ENCODE assay signal across 8 cellular contexts in genomic region chr17:50346313-50347086, GRCh38. TPM values are rescaled to one million over a fixed set of nuclear protein-coding genes. Genes with fewer than 3 reads are reported as not detected.
A peak's percentile ranks its signal among the peaks of the same experiment; 100 is the strongest.
DNase-seq lines count a peak whose midpoint lies in the region; ATAC-seq and TF ChIP-seq lines count a peak whose summit lies in the region.

No MANE protein-coding gene starts in this region.

- H3K9me3 Mint-ChIP-seq in CD14-positive monocyte (no peaks in the 10 kb centered on the region), mesothelial cell of epicardium (no peaks in the 10 kb centered on the region)

- H3K9me3 ChIP-seq in WERI-Rb-1 (ENCODE audit: severe bottlenecking) (peaks cover 2% of the 10 kb centered on the region), duodenal mucosa (ENCODE audit: control insufficient read depth in 1 of 2, low read length in 2 of 2) (no peaks in the 10 kb centered on the region)

- H3K27me3 ChIP-seq in WERI-Rb-1 (ENCODE audit: insufficient read depth, low read depth, severe bottlenecking), result no peaks in the 10 kb centered on the region
- no peaks in the 10 kb centered on the region for H3K27me3 ChIP-seq in duodenal mucosa (ENCODE audit: control insufficient read depth in 1 of 2, insufficient read depth in 2 of 2, low read length in 2 of 2)

- H3K4me3 ChIP-seq in WERI-Rb-1 (ENCODE audit: low read depth, low read length), result peak overlapping the region; percentile 84
- H3K4me3 ChIP-seq in duodenal mucosa (ENCODE audit: low read depth in 1 of 2, low read length in 2 of 2), result peak overlapping the region; percentile 82 to 92

- peak overlapping the region; percentile 12 to 84 (median 46) for H3K27ac Mint-ChIP-seq in CD14-positive monocyte
- peak overlapping the region; percentile 72 for H3K27ac Mint-ChIP-seq in mesothelial cell of epicardium

- H3K27ac ChIP-seq in WERI-Rb-1, result peak overlapping the region; percentile 80
- no peak overlapping the region for H3K27ac ChIP-seq in duodenal mucosa (ENCODE audit: low read depth, low read length)

- peaks cover 3% of the 10 kb centered on the region; the same call in 1 of the 2 replicates for H3K36me3 ChIP-seq in WERI-Rb-1
- H3K36me3 ChIP-seq in duodenal mucosa (ENCODE audit: control insufficient read depth in 1 of 2, insufficient read depth in 2 of 2, low read length in 2 of 2), result no peaks in the 10 kb centered on the region

- ATAC-seq in GM19324 (IDR thresholded peaks at IDR 0.05; ENCODE audit: low FRiP score, unreplicated experiment) (peak; percentile 60), HG03354 (IDR thresholded peaks at IDR 0.05; ENCODE audit: poor library complexity, severe bottlenecking, unreplicated experiment) (peak; percentile 69)

- peak overlapping the region; percentile 71 to 74 for H3K9ac ChIP-seq in duodenal mucosa (ENCODE audit: low read depth in 1 of 2, low read length in 2 of 2)

- TF ChIP-seq CTCF in CD14-positive monocyte (IDR thresholded peaks at IDR 0.05) (no peak), WERI-Rb-1 (IDR thresholded peaks at IDR 0.05; ENCODE audit: low read depth, low read length) (no peak), mesothelial cell of epicardium (IDR thresholded peaks at IDR 0.05; ENCODE audit: unreplicated experiment) (no peak)

- H3K4me3 Mint-ChIP-seq in CD14-positive monocyte, result peak overlapping the region; percentile 93 to 95
- H3K4me3 Mint-ChIP-seq in mesothelial cell of epicardium, result peak overlapping the region; percentile 91

- peaks cover 21 to 23% of the 10 kb centered on the region in 2 donors for H3K4me1 ChIP-seq in duodenal mucosa (ENCODE audit: control insufficient read depth in 1 of 2, insufficient read depth in 2 of 2, low read length in 2 of 2)

- H3K4me1 Mint-ChIP-seq in CD14-positive monocyte, result peaks cover 30% of the 10 kb centered on the region
- H3K4me1 Mint-ChIP-seq in mesothelial cell of epicardium, result peaks cover 22% of the 10 kb centered on the region

- H3K27me3 Mint-ChIP-seq in CD14-positive monocyte (ENCODE audit: low read depth in 3 of 3) (peaks cover 2 to 6% (median 4%) of the 10 kb centered on the region in 3 donors), mesothelial cell of epicardium (ENCODE audit: low read depth) (no peaks in the 10 kb centered on the region)

- DNase-seq in CD14-positive monocyte (ENCODE audit: low spot score) (no peak), WERI-Rb-1 (peak; percentile 48), mesothelial cell of epicardium (ENCODE audit: low spot score in 2 of 2, unreplicated experiment in 2 of 2) (peak in 1 of 2 experiments; percentile 56), NCI-H774 (lab: John Stamatoyannopoulos, UW) (no peak)
- DNase-seq in stimulated activated CD8-positive, alpha-beta memory T cell treated with anti-CD3 and anti-CD28 coated beads, Interleukin-7, amount 100 ng/mL, for 24 hours (ENCODE audit: low read depth), result peak; percentile 25

- intact Hi-C loops in CD14-positive monocyte (cut with micrococcal nuclease), result no loop called here

- H3K36me3 Mint-ChIP-seq in CD14-positive monocyte (peaks cover 0 to 2% of the 10 kb centered on the region in 2 donors), mesothelial cell of epicardium (peaks cover under 1% of the 10 kb centered on the region)

RNA-seq across cellular contexts. Expression of gene XYLT2, which starts 0.6 kb away (rescaled TPM):
- polyA plus RNA-seq in CD14-positive monocyte, result 1 to 10 TPM; 4.4 TPM
- 32.3 to 35.3 TPM (median 33.3 TPM) in 3 replicates for total RNA-seq in mesothelial cell of epicardium

RNA-seq across cellular contexts. Expression of gene MRPL27, which starts 26.5 kb away (rescaled TPM):
- polyA plus RNA-seq in CD14-positive monocyte, result 10 to 100 TPM; 75.3 to 82.3 TPM
- total RNA-seq in mesothelial cell of epicardium, result 55.0 to 57.5 TPM (median 56.0 TPM) in 3 replicates

RNA-seq across cellular contexts. Expression of gene EME1, which starts 26.5 kb away (rescaled TPM):
- under 1 TPM; 0.43 to 0.76 TPM for polyA plus RNA-seq in CD14-positive monocyte
- total RNA-seq in mesothelial cell of epicardium, result 7.8 to 11.6 TPM (median 10.3 TPM) in 3 replicates

RNA-seq across cellular contexts. Expression of gene LRRC59, which starts 50.8 kb away (rescaled TPM):
- polyA plus RNA-seq in CD14-positive monocyte, result 10 to 100 TPM; 45.7 to 48.9 TPM
- 60.7 to 65.1 TPM (median 63.5 TPM) in 3 replicates for total RNA-seq in mesothelial cell of epicardium

Comparison
In these comparisons a context has a peak if more than half of its experiments do, and no peak if none do; other contexts are left out.
1. DNase-seq: peak in WERI-Rb-1 (single experiment) and stimulated activated CD8-positive, alpha-beta memory T cell treated with anti-CD3 and anti-CD28 coated beads, Interleukin-7, amount 100 ng/mL, for 24 hours (single experiment); none in CD14-positive monocyte (single experiment) and NCI-H774 (single experiment).